8 cellular contexts compared by ENCODE assay signal in the genomic region with DNA sequence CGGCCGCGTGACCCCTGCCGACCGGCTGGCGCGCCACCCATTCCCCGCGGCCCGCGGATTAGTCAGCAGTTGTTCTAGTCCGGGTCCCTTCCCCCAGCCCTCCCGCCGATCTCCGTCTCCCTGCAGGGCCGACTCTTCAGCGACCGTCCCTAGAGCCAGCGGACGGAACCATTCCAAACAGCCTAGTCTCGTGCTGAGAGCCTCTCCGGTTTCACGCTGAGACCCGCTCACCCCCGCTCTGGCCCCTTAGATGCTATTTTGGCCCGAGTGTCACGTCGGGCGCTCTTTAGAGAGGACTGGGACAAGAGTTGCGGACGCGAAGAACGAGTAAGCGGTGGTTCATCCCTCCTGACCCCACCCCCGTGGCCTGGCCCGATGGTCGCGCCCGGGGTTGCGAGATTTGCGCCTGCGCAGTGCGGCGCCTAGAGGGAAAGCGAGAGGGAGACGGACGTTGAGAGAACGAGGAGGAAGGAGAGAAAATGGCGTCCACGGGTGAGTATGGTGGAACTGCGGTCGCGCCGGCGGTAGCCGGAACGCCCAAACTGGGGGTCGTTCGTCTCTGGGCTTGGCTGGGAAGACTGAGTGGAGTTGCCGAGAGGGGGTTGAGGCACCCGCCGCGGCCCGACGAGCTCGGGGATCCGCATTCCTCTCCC. TPM values are rescaled to one million over a fixed set of nuclear protein-coding genes. Genes with fewer than 3 reads are reported as not detected.
DNase-seq lines count a peak whose midpoint lies in the region; ATAC-seq and TF ChIP-seq lines count a peak whose summit lies in the region.

A gene with protein sequence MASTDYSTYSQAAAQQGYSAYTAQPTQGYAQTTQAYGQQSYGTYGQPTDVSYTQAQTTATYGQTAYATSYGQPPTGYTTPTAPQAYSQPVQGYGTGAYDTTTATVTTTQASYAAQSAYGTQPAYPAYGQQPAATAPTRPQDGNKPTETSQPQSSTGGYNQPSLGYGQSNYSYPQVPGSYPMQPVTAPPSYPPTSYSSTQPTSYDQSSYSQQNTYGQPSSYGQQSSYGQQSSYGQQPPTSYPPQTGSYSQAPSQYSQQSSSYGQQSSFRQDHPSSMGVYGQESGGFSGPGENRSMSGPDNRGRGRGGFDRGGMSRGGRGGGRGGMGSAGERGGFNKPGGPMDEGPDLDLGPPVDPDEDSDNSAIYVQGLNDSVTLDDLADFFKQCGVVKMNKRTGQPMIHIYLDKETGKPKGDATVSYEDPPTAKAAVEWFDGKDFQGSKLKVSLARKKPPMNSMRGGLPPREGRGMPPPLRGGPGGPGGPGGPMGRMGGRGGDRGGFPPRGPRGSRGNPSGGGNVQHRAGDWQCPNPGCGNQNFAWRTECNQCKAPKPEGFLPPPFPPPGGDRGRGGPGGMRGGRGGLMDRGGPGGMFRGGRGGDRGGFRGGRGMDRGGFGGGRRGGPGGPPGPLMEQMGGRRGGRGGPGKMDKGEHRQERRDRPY (plus strand): TSS at position 411 of the 653 bp plus-strand sequence. CDS start 69 bp downstream, at position 480.
A gene (minus strand): TSS at position 124 of the 653 bp plus-strand sequence. CDS start 2,355 bp downstream, outside the sequence.

- intact Hi-C loops in activated T-helper 1 cell treated with anti-CD3 and anti-CD28 coated beads, Interleukin-12 subunit alpha, Interleukin-12 subunit beta, Interleukin-2, Interleukin-4 antibody, amounts not matched to agents 30 ng/mL and 10 ng/mL and 1 ng/mL, durations not matched to agents 14 hours and 24 hours and 36 hours (cut with micrococcal nuclease): loop anchor here (2.0 to 10.0 kb wide), 5 partner anchors 361 to 1349 kb away; a partner anchor contains a TSS

- H3K27ac Mint-ChIP-seq in GM23338 (peak within 1 kb of the TSS; percentile 100), naive B cell (peak within 1 kb of the TSS; percentile 97 to 100 (median 99))
- peak within 1 kb of the TSS; percentile 99 for H3K27ac Mint-ChIP-seq in activated T-helper 1 cell treated with anti-CD3 and anti-CD28 coated beads, Interleukin-12 subunit alpha, Interleukin-12 subunit beta, Interleukin-2, Interleukin-4 antibody, amounts not matched to agents 30 ng/mL and 10 ng/mL and 1 ng/mL, durations not matched to agents 14 hours and 24 hours and 36 hours
- peak within 1 kb of the TSS; percentile 100 for H3K27ac Mint-ChIP-seq in stimulated activated effector memory CD8-positive, alpha-beta T cell treated with anti-CD3 and anti-CD28 coated beads, Interleukin-12 subunit alpha, Interleukin-12 subunit beta, amount 100 ng/mL, for 72 hours

- H3K36me3 ChIP-seq in DND-41 (ENCODE audit: insufficient read depth, low read length) (peaks cover 78% of the 10 kb centered on the region), GM23338 (ENCODE audit: insufficient read depth) (peaks cover 28% of the 10 kb centered on the region)

- H3K4me3 ChIP-seq in DND-41 (ENCODE audit: low read depth in 1 of 2, low read length in 2 of 2): peak within 1 kb of the TSS; percentile 67 to 86
- peak within 1 kb of the TSS; percentile 99 for H3K4me3 ChIP-seq in GM23338

- TF ChIP-seq CTCF in DND-41 (IDR thresholded peaks at IDR 0.05; ENCODE audit: borderline replicate concordance, extremely low read depth, low read length, poor library complexity, severe bottlenecking): peak; percentile 2
- TF ChIP-seq CTCF in GM23338 (conservative IDR thresholded peaks at IDR 0.05; ENCODE audit: low read depth in 2 of 2): no peak

- peaks cover 18% of the 10 kb centered on the region for H3K27me3 Mint-ChIP-seq in GM23338 (ENCODE audit: insufficient read depth, low read depth, poor library complexity)
- no peaks in the 10 kb centered on the region for H3K27me3 Mint-ChIP-seq in activated T-helper 1 cell treated with anti-CD3 and anti-CD28 coated beads, Interleukin-12 subunit alpha, Interleukin-12 subunit beta, Interleukin-2, Interleukin-4 antibody, amounts not matched to agents 30 ng/mL and 10 ng/mL and 1 ng/mL, durations not matched to agents 14 hours and 24 hours and 36 hours (ENCODE audit: insufficient read depth)
- H3K27me3 Mint-ChIP-seq in naive B cell: no peaks in the 10 kb centered on the region

- H3K36me3 Mint-ChIP-seq in GM23338 (ENCODE audit: low read depth) (peaks cover 76% of the 10 kb centered on the region), naive B cell (peaks cover 0 to 8% of the 10 kb centered on the region in 2 donors)
- H3K36me3 Mint-ChIP-seq in activated T-helper 1 cell treated with anti-CD3 and anti-CD28 coated beads, Interleukin-12 subunit alpha, Interleukin-12 subunit beta, Interleukin-2, Interleukin-4 antibody, amounts not matched to agents 30 ng/mL and 10 ng/mL and 1 ng/mL, durations not matched to agents 14 hours and 24 hours and 36 hours (ENCODE audit: low read depth): peaks cover 48% of the 10 kb centered on the region
- H3K36me3 Mint-ChIP-seq in stimulated activated effector memory CD8-positive, alpha-beta T cell treated with anti-CD3 and anti-CD28 coated beads, Interleukin-12 subunit alpha, Interleukin-12 subunit beta, amount 100 ng/mL, for 72 hours: peaks cover 75% of the 10 kb centered on the region

- H3K4me3 Mint-ChIP-seq in GM23338 (peak within 1 kb of the TSS; percentile 92), naive B cell (peak within 1 kb of the TSS; percentile 89 to 100 (median 97))
- peak within 1 kb of the TSS; percentile 96 for H3K4me3 Mint-ChIP-seq in activated T-helper 1 cell treated with anti-CD3 and anti-CD28 coated beads, Interleukin-12 subunit alpha, Interleukin-12 subunit beta, Interleukin-2, Interleukin-4 antibody, amounts not matched to agents 30 ng/mL and 10 ng/mL and 1 ng/mL, durations not matched to agents 14 hours and 24 hours and 36 hours
- peak within 1 kb of the TSS; percentile 89 for H3K4me3 Mint-ChIP-seq in stimulated activated effector memory CD8-positive, alpha-beta T cell treated with anti-CD3 and anti-CD28 coated beads, Interleukin-12 subunit alpha, Interleukin-12 subunit beta, amount 100 ng/mL, for 72 hours

- no peaks in the 10 kb centered on the region for H3K9me3 ChIP-seq in DND-41 (ENCODE audit: insufficient read depth, low read length, severe bottlenecking)

- H3K27me3 ChIP-seq in DND-41 (ENCODE audit: insufficient read depth, low read length, poor library complexity) (no peaks in the 10 kb centered on the region), GM23338 (ENCODE audit: insufficient read depth) (no peaks in the 10 kb centered on the region)

- no peaks in the 10 kb centered on the region for H3K9me2 ChIP-seq in GM23338 (ENCODE audit: insufficient read depth)

- DNase-seq in DND-41: peak; percentile 96
- DNase-seq in GM23338 (ENCODE audit: low spot score): peak; percentile 95
- peak; percentile 97 for DNase-seq in LHCN-M2 (ENCODE audit: low read depth)
- DNase-seq in RPMI7951 (ENCODE audit: low read depth): peak; percentile 96
- DNase-seq in activated T-helper 1 cell treated with anti-CD3 and anti-CD28 coated beads, Interleukin-12 subunit alpha, Interleukin-12 subunit beta, Interleukin-2, Interleukin-4 antibody, amounts not matched to agents 30 ng/mL and 10 ng/mL and 1 ng/mL, durations not matched to agents 14 hours and 24 hours and 36 hours (ENCODE audit: low spot score): peak; percentile 97
- DNase-seq in fibroblast of gingiva (ENCODE audit: low read depth): peak; percentile 98
- DNase-seq in naive B cell: peak; percentile 97
- DNase-seq in stimulated activated effector memory CD8-positive, alpha-beta T cell treated with anti-CD3 and anti-CD28 coated beads, Interleukin-12 subunit alpha, Interleukin-12 subunit beta, amount 100 ng/mL, for 72 hours (ENCODE audit: low spot score in 2 of 2): peak; percentile 100

- H3K4me1 Mint-ChIP-seq in GM23338 (peaks cover 36% of the 10 kb centered on the region), naive B cell (peaks cover 39 to 53% (median 52%) of the 10 kb centered on the region in 3 donors)
- peaks cover 50% of the 10 kb centered on the region for H3K4me1 Mint-ChIP-seq in activated T-helper 1 cell treated with anti-CD3 and anti-CD28 coated beads, Interleukin-12 subunit alpha, Interleukin-12 subunit beta, Interleukin-2, Interleukin-4 antibody, amounts not matched to agents 30 ng/mL and 10 ng/mL and 1 ng/mL, durations not matched to agents 14 hours and 24 hours and 36 hours (ENCODE audit: low read depth)
- H3K4me1 Mint-ChIP-seq in stimulated activated effector memory CD8-positive, alpha-beta T cell treated with anti-CD3 and anti-CD28 coated beads, Interleukin-12 subunit alpha, Interleukin-12 subunit beta, amount 100 ng/mL, for 72 hours: peaks cover 49% of the 10 kb centered on the region

- 0 out of 2 replicates have a peak, but pooled peaks cover 2% of the 10 kb centered on the region for H3F3A ChIP-seq in GM23338 (replicated peaks; ENCODE audit: low read depth)

- H3K9me3 Mint-ChIP-seq in GM23338 (no peaks in the 10 kb centered on the region), naive B cell (peaks cover 0 to 3% (median 0%) of the 10 kb centered on the region in 7 donors)
- no peaks in the 10 kb centered on the region for H3K9me3 Mint-ChIP-seq in activated T-helper 1 cell treated with anti-CD3 and anti-CD28 coated beads, Interleukin-12 subunit alpha, Interleukin-12 subunit beta, Interleukin-2, Interleukin-4 antibody, amounts not matched to agents 30 ng/mL and 10 ng/mL and 1 ng/mL, durations not matched to agents 14 hours and 24 hours and 36 hours
- no peaks in the 10 kb centered on the region for H3K9me3 Mint-ChIP-seq in stimulated activated effector memory CD8-positive, alpha-beta T cell treated with anti-CD3 and anti-CD28 coated beads, Interleukin-12 subunit alpha, Interleukin-12 subunit beta, amount 100 ng/mL, for 72 hours

- peak within 1 kb of the TSS; percentile 74 for H3K4me2 ChIP-seq in DND-41 (ENCODE audit: insufficient read depth, low read length)
- H3K4me2 ChIP-seq in GM23338: peak within 1 kb of the TSS; percentile 100

- H3K79me2 ChIP-seq in DND-41 (ENCODE audit: insufficient read depth, low read length): peaks cover 79% of the 10 kb centered on the region
- peaks cover 70% of the 10 kb centered on the region for H3K79me2 ChIP-seq in GM23338 (replicated peaks; ENCODE audit: insufficient read depth)

- H3K9ac ChIP-seq in DND-41 (ENCODE audit: low read depth, low read length): peak within 1 kb of the TSS; percentile 97

- ATAC-seq in DND-41 (ENCODE audit: insufficient read depth, low read depth) (peak; percentile 90), GM23338 (peak; percentile 79), naive B cell (ENCODE audit: low read depth in 2 of 2) (peak; percentile 89 to 90)
- ATAC-seq in stimulated activated effector memory CD8-positive, alpha-beta T cell treated with anti-CD3 and anti-CD28 coated beads, Interleukin-12 subunit alpha, Interleukin-12 subunit beta, amount 100 ng/mL, for 72 hours: peak; percentile 95

- H3K27ac ChIP-seq in DND-41 (ENCODE audit: low read length): peak within 1 kb of the TSS; percentile 100
- H3K27ac ChIP-seq in GM23338 (ENCODE audit: low read depth): peak within 1 kb of the TSS; percentile 100

- peaks cover 55% of the 10 kb centered on the region for H4K20me1 ChIP-seq in DND-41 (ENCODE audit: insufficient read depth, low read length)
- H4K20me1 ChIP-seq in GM23338 (replicated peaks; ENCODE audit: insufficient read depth): peaks cover 39% of the 10 kb centered on the region

- H3K4me1 ChIP-seq in DND-41 (ENCODE audit: insufficient read depth, low read length) (peaks cover 56% of the 10 kb centered on the region), GM23338 (ENCODE audit: insufficient read depth) (peaks cover 34% of the 10 kb centered on the region)

- peak within 1 kb of the TSS; percentile 94 for H2AFZ ChIP-seq in DND-41 (ENCODE audit: low read depth, low read length)
- peak within 1 kb of the TSS; percentile 100 for H2AFZ ChIP-seq in GM23338

RNA-seq across cellular contexts. Expression of the first gene that starts in this region (rescaled TPM):
- total RNA-seq in GM23338 (2014; rRNA removed; shearing (Covaris generic)): 390 and 427 TPM in 2 replicates
- polyA plus RNA-seq in GM23338 (2016; fragmentation: Nextera tagmentation; extraction: Ambion mirVana): 382 and 391 TPM in 2 replicates
- 262 and 297 TPM in 2 replicates for total RNA-seq in LHCN-M2 (2014; rRNA removed)
- 213 TPM for polyA plus RNA-seq in LHCN-M2 (2012)
- total RNA-seq in RPMI7951 (2014; rRNA removed; shearing (Covaris generic)): 127 and 233 TPM in 2 replicates
- 454 and 463 TPM in 2 replicates for total RNA-seq in activated T-helper 1 cell treated with anti-CD3 and anti-CD28 coated beads, Interleukin-12 subunit alpha, Interleukin-12 subunit beta, Interleukin-2, Interleukin-4 antibody, amounts not matched to agents 30 ng/mL and 10 ng/mL and 1 ng/mL, durations not matched to agents 14 hours and 24 hours and 36 hours
- 100 to 1,000 TPM; 175 to 252 (median 194) TPM for polyA plus RNA-seq in naive B cell (ENCODE audit: low read depth in 6 of 6)

RNA-seq across cellular contexts. Expression of the second gene that starts in this region (rescaled TPM):
- 95.6 and 115 TPM in 2 replicates for total RNA-seq in GM23338 (2014; rRNA removed; shearing (Covaris generic))
- polyA plus RNA-seq in GM23338 (2016; fragmentation: Nextera tagmentation; extraction: Ambion mirVana) (55.0 and 60.3 TPM in 2 replicates), naive B cell (ENCODE audit: low read depth in 6 of 6) (1 to 10 TPM in 4 of 6 donors, under 1 TPM in 1, not detected in 1; 0.72 to 4.2 (median 2.9) TPM)
- total RNA-seq in LHCN-M2 (2014; rRNA removed): 36.9 and 43.5 TPM in 2 replicates
- polyA plus RNA-seq in LHCN-M2 (2012): 19.9 TPM
- 10.5 and 12.3 TPM in 2 replicates for total RNA-seq in RPMI7951 (2014; rRNA removed; shearing (Covaris generic))
- 53.3 and 59.4 TPM in 2 replicates for total RNA-seq in activated T-helper 1 cell treated with anti-CD3 and anti-CD28 coated beads, Interleukin-12 subunit alpha, Interleukin-12 subunit beta, Interleukin-2, Interleukin-4 antibody, amounts not matched to agents 30 ng/mL and 10 ng/mL and 1 ng/mL, durations not matched to agents 14 hours and 24 hours and 36 hours

Comparison
In these comparisons a context has a peak if more than half of its experiments do, and no peak if none do; other contexts are left out.
1. Peak in every context shown above with its lines: DNase-seq, ATAC-seq, H3K4me3 ChIP-seq and H3K27ac ChIP-seq.
2. RNA of the second gene that starts in this region (polyA plus RNA-seq): 55.0 to 60.3 TPM in GM23338; 0.72 to 4.2 TPM in naive B cell; every median in the first group is over 10 times any median in the second.